In genomic region chr19:1872807-1873523, GRCh38 we compare ENCODE assay signal across 9 cellular contexts. TPM values are rescaled to one million over a fixed set of nuclear protein-coding genes. Genes with fewer than 3 reads are reported as not detected.
A peak's percentile ranks its signal among the peaks of the same experiment; 100 is the strongest.
DNase-seq lines count a peak whose midpoint lies in the region; ATAC-seq and TF ChIP-seq lines count a peak whose summit lies in the region.
"Had no signal": no experiment of that assay in that cellular context is flagged by ENCODE, and none has a peak within 500 bp of the region (broad histone marks: within the 10 kb centered on the region; RNA-seq: fewer than 3 reads in every experiment).

No MANE protein-coding gene starts in this region.

- H3K4me3 ChIP-seq in BLaER1 treated with 17β-estradiol and CSF1 and Interleukin-3, amounts not matched to agents 10 nM and 100 nM: peak overlapping the region in 3 of 10 experiments; percentile 93 to 97 (median 93); a peak in 3 of 20 replicates
- H3K4me3 ChIP-seq in LNCaP clone FGC (ENCODE audit: low read depth, low read length): peak overlapping the region; percentile 99
- peak overlapping the region; percentile 31 to 98 (median 59) for H3K4me3 ChIP-seq in esophagus muscularis mucosa
- peak overlapping the region; percentile 5 to 18 for H3K4me3 ChIP-seq in prostate gland

- H3K9ac ChIP-seq in BLaER1 treated with 17β-estradiol and CSF1 and Interleukin-3, amounts not matched to agents 10 nM and 100 nM: peak overlapping the region; percentile 25 to 98 (median 94); a peak in 20 of 22 replicates

- intact Hi-C loops in esophagus muscularis mucosa (cut with DNase I): no loop called here
- intact Hi-C loops in prostate gland (cut with DNase I): no loop called here

- DNase-seq in LNCaP clone FGC (ENCODE audit: low read depth) (no peak), esophagus muscularis mucosa (ENCODE audit: extremely low spot score) (no peak), prostate gland (ENCODE audit: low spot score) (no peak), mucosa of gallbladder (ENCODE audit: low spot score) (no peak)
- DNase-seq: T-cell had no signal

- H3K9me3 ChIP-seq in BLaER1 treated with 17β-estradiol and CSF1 and Interleukin-3, amounts not matched to agents 10 nM and 100 nM (replicated peaks in 1 of 11): no peaks in the 10 kb centered on the region
- H3K9me3 ChIP-seq in esophagus muscularis mucosa (no peaks in the 10 kb centered on the region), prostate gland (no peaks in the 10 kb centered on the region)

- H3K27ac ChIP-seq in BLaER1 treated with 17β-estradiol and CSF1 and Interleukin-3, amounts not matched to agents 10 nM and 100 nM: peak overlapping the region in 7 of 11 experiments; percentile 4 to 97 (median 42); a peak in 12 of 22 replicates
- H3K27ac ChIP-seq in esophagus muscularis mucosa (replicated peaks in 1 of 4) (peak overlapping the region; percentile 80 to 99 (median 90)), prostate gland (peak overlapping the region; percentile 80 to 93)

- H3K27me3 ChIP-seq in BLaER1 treated with 17β-estradiol and CSF1 and Interleukin-3, amounts not matched to agents 10 nM and 100 nM: no peaks in the 10 kb centered on the region
- no peaks in the 10 kb centered on the region for H3K27me3 ChIP-seq in esophagus muscularis mucosa
- H3K27me3 ChIP-seq in prostate gland (replicated peaks; ENCODE audit: insufficient read depth): no peaks in the 10 kb centered on the region

- H4K20me1 ChIP-seq in BLaER1 treated with 17β-estradiol and CSF1 and Interleukin-3, amounts not matched to agents 10 nM and 100 nM: peaks cover 25 to 66% (median 54%) of the 10 kb centered on the region in 11 experiments; a peak in 21 of 22 replicates

- 94% methylated on average over 15 of the region's 25 CpGs for WGBS in esophagus muscularis mucosa
- 70% methylated on average over 17 of the region's 25 CpGs for WGBS in prostate gland

- ATAC-seq in GM18517 (IDR thresholded peaks at IDR 0.05; ENCODE audit: unreplicated experiment) (no peak), HG03342 (IDR thresholded peaks at IDR 0.05; ENCODE audit: unreplicated experiment) (no peak), GM19467 (IDR thresholded peaks at IDR 0.05; ENCODE audit: unreplicated experiment) (no peak)
- ATAC-seq: T-cell had no signal

- peaks cover 44 to 63% (median 55%) of the 10 kb centered on the region in 10 experiments for H3K4me1 ChIP-seq in BLaER1 treated with 17β-estradiol and CSF1 and Interleukin-3, amounts not matched to agents 10 nM and 100 nM
- H3K4me1 ChIP-seq in esophagus muscularis mucosa (peaks cover 36 to 58% (median 53%) of the 10 kb centered on the region in 4 donors), prostate gland (replicated peaks) (peaks cover 24% of the 10 kb centered on the region)

- no peak for TF ChIP-seq CTCF in LNCaP clone FGC (IDR thresholded peaks at IDR 0.05; ENCODE audit: control insufficient read depth, extremely low read depth, insufficient read depth)
- no peak for TF ChIP-seq CTCF in esophagus muscularis mucosa (IDR thresholded peaks at IDR 0.05)
- TF ChIP-seq CTCF in prostate gland (IDR thresholded peaks at IDR 0.05): no peak

- TF ChIP-seq POLR2A in esophagus muscularis mucosa (IDR thresholded peaks at IDR 0.05; ENCODE audit: low read depth) (no peak), prostate gland (IDR thresholded peaks at IDR 0.05) (no peak)

- no peak for TF ChIP-seq EP300 in esophagus muscularis mucosa (IDR thresholded peaks at IDR 0.05)

- peak overlapping the region; percentile 87 to 99 (median 96) for H3K4me2 ChIP-seq in BLaER1 treated with 17β-estradiol and CSF1 and Interleukin-3, amounts not matched to agents 10 nM and 100 nM

- peaks cover 28 to 52% (median 39%) of the 10 kb centered on the region in 11 experiments for H3K36me3 ChIP-seq in BLaER1 treated with 17β-estradiol and CSF1 and Interleukin-3, amounts not matched to agents 10 nM and 100 nM
- H3K36me3 ChIP-seq in esophagus muscularis mucosa (peaks cover 3 to 22% (median 14%) of the 10 kb centered on the region in 4 donors), prostate gland (no peaks in the 10 kb centered on the region)

RNA-seq across cellular contexts. Expression of gene KLF16, which starts 9.6 kb away (rescaled TPM):
- total RNA-seq in esophagus muscularis mucosa (10 to 100 TPM in 1 of 4 donors, 1 to 10 TPM in 3; 2.5 to 10.8 (median 8.5) TPM), prostate gland (10 to 100 TPM in 1 of 2 donors, 1 to 10 TPM in 1; 8.4 to 22.8 TPM), mucosa of gallbladder (23.2 TPM)

RNA-seq across cellular contexts. Expression of gene ABHD17A, which starts 12.3 kb away (rescaled TPM):
- 100 to 1,000 TPM in 2 of 4 donors, 10 to 100 TPM in 2; 89.7 to 125 (median 102) TPM for total RNA-seq in esophagus muscularis mucosa
- 100 to 1,000 TPM; 131 to 146 TPM for total RNA-seq in prostate gland
- 85.2 TPM for total RNA-seq in mucosa of gallbladder

RNA-seq across cellular contexts. Expression of gene REXO1, which starts 24.7 kb away (rescaled TPM):
- total RNA-seq in esophagus muscularis mucosa (10 to 100 TPM; 16.2 to 36.0 (median 26.1) TPM), prostate gland (10 to 100 TPM; 29.8 to 59.1 TPM), mucosa of gallbladder (39.2 TPM)

RNA-seq across cellular contexts. Expression of gene ADAT3, which starts 32.2 kb away (rescaled TPM):
- 1 to 10 TPM; 3.8 to 5.6 (median 4.4) TPM for total RNA-seq in esophagus muscularis mucosa
- total RNA-seq in prostate gland: 10 to 100 TPM; 17.3 to 25.1 TPM
- 10.6 TPM for total RNA-seq in mucosa of gallbladder

RNA-seq across cellular contexts. Expression of gene SCAMP4, which starts 32.2 kb away (rescaled TPM):
- total RNA-seq in esophagus muscularis mucosa (10 to 100 TPM; 26.6 to 76.5 (median 59.3) TPM), prostate gland (100 to 1,000 TPM; 161 to 248 TPM), mucosa of gallbladder (89.3 TPM)
